Comparison of ENCODE assay signal across 15 cellular contexts in the genomic region with DNA sequence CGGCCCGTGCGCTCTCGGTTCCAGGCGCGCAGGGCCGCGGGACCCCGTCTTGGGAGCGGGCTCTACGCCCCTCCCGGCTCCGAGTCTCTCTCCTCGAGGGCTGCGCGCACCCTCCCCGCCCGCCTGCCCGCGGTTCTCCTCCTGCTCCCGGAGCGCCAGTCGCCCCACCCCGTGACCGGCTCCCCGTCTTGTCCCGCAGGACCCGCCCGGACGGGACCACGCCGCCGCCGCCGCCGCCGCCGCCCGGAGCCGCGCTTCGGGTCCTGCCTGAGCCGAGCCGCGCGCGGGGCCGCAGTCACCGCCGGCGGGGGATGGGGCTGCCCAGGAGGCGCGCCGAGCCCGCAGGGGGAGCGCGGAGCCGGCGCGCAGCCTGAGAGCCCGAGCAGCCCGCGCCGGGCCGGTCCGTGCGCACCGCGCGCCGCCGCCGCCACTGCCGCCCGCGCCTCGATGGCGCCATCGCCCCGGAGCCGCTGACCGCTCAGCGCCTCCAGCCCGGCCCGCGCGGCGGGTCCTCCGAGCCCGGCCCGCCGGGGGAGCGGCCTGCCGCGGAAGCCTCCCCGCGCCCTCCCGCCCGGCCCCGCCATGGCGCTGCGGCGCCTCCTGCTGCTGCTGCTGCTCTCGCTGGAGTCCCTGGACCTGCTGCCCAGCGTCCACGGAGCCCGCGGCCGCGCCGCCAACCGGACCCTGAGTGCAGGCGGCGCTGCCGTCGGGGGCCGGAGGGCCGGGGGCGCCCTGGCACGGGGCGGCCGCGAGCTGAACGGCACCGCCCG. TPM values are rescaled to one million over a fixed set of nuclear protein-coding genes. Genes with fewer than 3 reads are reported as not detected.
DNase-seq lines count a peak whose midpoint lies in the region; ATAC-seq and TF ChIP-seq lines count a peak whose summit lies in the region.
"Had no signal": no experiment of that assay in that cellular context is flagged by ENCODE, and none has a peak within 500 bp of the region (broad histone marks: within the 10 kb centered on the region; RNA-seq: fewer than 3 reads in every experiment).

A gene (plus strand): TSS at position 373 of the 770 bp plus-strand sequence.

- POLR2A ChIA-PET in activated CD4-positive, alpha-beta memory T cell treated with anti-CD3 and anti-CD28 coated beads, Interleukin-2, amount 10 ng/mL, durations not matched to agents 7 days and 5 days (lab: Charles Lee) = no interaction called here
- POLR2A ChIA-PET in activated CD4-positive, alpha-beta memory T cell treated with anti-CD3 and anti-CD28 coated beads for 36 hours (lab: Charles Lee) = no interaction called here
- POLR2A ChIA-PET in CD8-positive, alpha-beta T cell (lab: Charles Lee) = no interaction called here

- CTCF ChIA-PET in activated CD4-positive, alpha-beta memory T cell treated with anti-CD3 and anti-CD28 coated beads, Interleukin-2, amount 10 ng/mL, durations not matched to agents 7 days and 5 days (lab: Charles Lee) = no interaction called here
- CTCF ChIA-PET in activated CD4-positive, alpha-beta memory T cell treated with anti-CD3 and anti-CD28 coated beads for 36 hours (lab: Charles Lee) = no interaction called here
- CTCF ChIA-PET in CD8-positive, alpha-beta T cell (lab: Charles Lee) = no interaction called here

- H3K9me3 Mint-ChIP-seq in activated CD4-positive, alpha-beta memory T cell treated with anti-CD3 and anti-CD28 coated beads, Interleukin-2, amount 10 ng/mL, durations not matched to agents 7 days and 5 days = no peaks in the 10 kb centered on the region
- no peaks in the 10 kb centered on the region for H3K9me3 Mint-ChIP-seq in activated CD4-positive, alpha-beta memory T cell treated with anti-CD3 and anti-CD28 coated beads for 36 hours
- H3K9me3 Mint-ChIP-seq in nephron (no peaks in the 10 kb centered on the region), type B pancreatic cell (no peaks in the 10 kb centered on the region)
- no peaks in the 10 kb centered on the region for H3K9me3 Mint-ChIP-seq in CD8-positive, alpha-beta T cell
- H3K9me3 Mint-ChIP-seq: activated B cell treated with CpG ODN at 0.5 μM for 24 hours had no signal

- H3K4me3 ChIP-seq in esophagus (ENCODE audit: low read depth in 1 of 2, low read length in 2 of 2) = peak within 1 kb of the TSS; percentile 44 to 58
- no peak within 1 kb of the TSS for H3K4me3 ChIP-seq in CD8-positive, alpha-beta T cell (ENCODE audit: low read depth, low read length)

- 1 to 3% methylated on average over 71 to 126 of the region's 126 CpGs for WGBS in esophagus, 2 donors

- H3K27ac ChIP-seq in esophagus (ENCODE audit: low read depth in 2 of 2, low read length in 1 of 2) = no peak within 1 kb of the TSS
- H3K27ac ChIP-seq in CD8-positive, alpha-beta T cell (ENCODE audit: low read depth, low read length) = no peak within 1 kb of the TSS

- peaks cover 21% of the 10 kb centered on the region for H3K27me3 Mint-ChIP-seq in activated CD4-positive, alpha-beta memory T cell treated with anti-CD3 and anti-CD28 coated beads, Interleukin-2, amount 10 ng/mL, durations not matched to agents 7 days and 5 days
- peaks cover 35% of the 10 kb centered on the region for H3K27me3 Mint-ChIP-seq in activated CD4-positive, alpha-beta memory T cell treated with anti-CD3 and anti-CD28 coated beads for 36 hours
- H3K27me3 Mint-ChIP-seq in nephron (ENCODE audit: low read depth) = peaks cover 84% of the 10 kb centered on the region
- H3K27me3 Mint-ChIP-seq in type B pancreatic cell = peaks cover 83% of the 10 kb centered on the region
- peaks cover 40% of the 10 kb centered on the region for H3K27me3 Mint-ChIP-seq in CD8-positive, alpha-beta T cell (ENCODE audit: low read depth)

- DNase-seq in activated CD4-positive, alpha-beta memory T cell treated with anti-CD3 and anti-CD28 coated beads, Interleukin-2, amount 10 ng/mL, durations not matched to agents 7 days and 5 days = no peak
- DNase-seq in activated CD4-positive, alpha-beta memory T cell treated with anti-CD3 and anti-CD28 coated beads for 36 hours = no peak
- DNase-seq in type B pancreatic cell (ENCODE audit: extremely low spot score, unreplicated experiment) = no peak
- no peak for DNase-seq in CD8-positive, alpha-beta T cell
- no peak for DNase-seq in NCI-H2171 treated with DMSO at 0.1 percent for 48 hours (lab: John Stamatoyannopoulos, UW)
- no peak for DNase-seq in OCI-M2 (lab: John Stamatoyannopoulos, UW; ENCODE audit: unreplicated experiment)
- DNase-seq: ACHN; activated B cell treated with CpG ODN at 0.5 μM for 24 hours; EL; NCI-H187 treated with DMSO at 0.1 percent for 48 hours; stimulated activated CD4-positive, alpha-beta T cell treated with anti-CD3 and anti-CD28 coated beads, Interleukin-4, amount 100 ng/mL, for 24 hours had no signal

- no peak within 1 kb of the TSS for H3K4me3 Mint-ChIP-seq in activated CD4-positive, alpha-beta memory T cell treated with anti-CD3 and anti-CD28 coated beads, Interleukin-2, amount 10 ng/mL, durations not matched to agents 7 days and 5 days
- no peak within 1 kb of the TSS for H3K4me3 Mint-ChIP-seq in activated CD4-positive, alpha-beta memory T cell treated with anti-CD3 and anti-CD28 coated beads for 36 hours
- peak within 1 kb of the TSS; percentile 73 to 82 (median 76) for H3K4me3 Mint-ChIP-seq in nephron
- peak within 1 kb of the TSS; percentile 82 for H3K4me3 Mint-ChIP-seq in type B pancreatic cell
- H3K4me3 Mint-ChIP-seq in CD8-positive, alpha-beta T cell = no peak within 1 kb of the TSS
- H3K4me3 Mint-ChIP-seq: activated B cell treated with CpG ODN at 0.5 μM for 24 hours had no signal

- peaks cover 0 to 3% of the 10 kb centered on the region in 2 donors for H3K9me3 ChIP-seq in esophagus (ENCODE audit: control insufficient read depth in 2 of 2, insufficient read depth in 1 of 2, low read depth in 1 of 2, low read length in 1 of 2)
- H3K9me3 ChIP-seq in CD8-positive, alpha-beta T cell (ENCODE audit: low read length) = no peaks in the 10 kb centered on the region

- H3K27ac Mint-ChIP-seq in activated CD4-positive, alpha-beta memory T cell treated with anti-CD3 and anti-CD28 coated beads, Interleukin-2, amount 10 ng/mL, durations not matched to agents 7 days and 5 days = peak within 1 kb of the TSS; percentile 44
- no peak within 1 kb of the TSS for H3K27ac Mint-ChIP-seq in activated CD4-positive, alpha-beta memory T cell treated with anti-CD3 and anti-CD28 coated beads for 36 hours
- H3K27ac Mint-ChIP-seq in nephron = no peak within 1 kb of the TSS
- H3K27ac Mint-ChIP-seq in type B pancreatic cell = no peak within 1 kb of the TSS
- no peak within 1 kb of the TSS for H3K27ac Mint-ChIP-seq in CD8-positive, alpha-beta T cell
- H3K27ac Mint-ChIP-seq: activated B cell treated with CpG ODN at 0.5 μM for 24 hours had no signal

- ATAC-seq in CD8-positive, alpha-beta T cell = no peak
- ATAC-seq: Panc1 had no signal

- H3K27me3 ChIP-seq in esophagus (ENCODE audit: control insufficient read depth in 1 of 2, insufficient read depth in 2 of 2, low read length in 2 of 2) = peaks cover 0 to 6% of the 10 kb centered on the region in 2 donors
- H3K27me3 ChIP-seq in CD8-positive, alpha-beta T cell (ENCODE audit: insufficient read depth, low read length) = no peaks in the 10 kb centered on the region

- intact Hi-C loops in activated CD4-positive, alpha-beta memory T cell treated with anti-CD3 and anti-CD28 coated beads for 36 hours (cut with micrococcal nuclease) = no loop called here
- intact Hi-C loops in CD8-positive, alpha-beta T cell (cut with DNase I, micrococcal nuclease) = no loop called here

- H3K4me1 Mint-ChIP-seq in activated CD4-positive, alpha-beta memory T cell treated with anti-CD3 and anti-CD28 coated beads, Interleukin-2, amount 10 ng/mL, durations not matched to agents 7 days and 5 days = no peaks in the 10 kb centered on the region
- H3K4me1 Mint-ChIP-seq in activated CD4-positive, alpha-beta memory T cell treated with anti-CD3 and anti-CD28 coated beads for 36 hours (ENCODE audit: low read depth) = no peaks in the 10 kb centered on the region
- H3K4me1 Mint-ChIP-seq in nephron = peaks cover 12% of the 10 kb centered on the region
- peaks cover 13% of the 10 kb centered on the region for H3K4me1 Mint-ChIP-seq in type B pancreatic cell (ENCODE audit: unreplicated experiment)
- H3K4me1 Mint-ChIP-seq in CD8-positive, alpha-beta T cell (ENCODE audit: low read depth) = peaks cover 3% of the 10 kb centered on the region
- H3K4me1 Mint-ChIP-seq: activated B cell treated with CpG ODN at 0.5 μM for 24 hours had no signal

- TF ChIP-seq CTCF in nephron (IDR thresholded peaks at IDR 0.05; ENCODE audit: unreplicated experiment in 3 of 3) (no peak), type B pancreatic cell (conservative IDR thresholded peaks at IDR 0.05) (no peak)
- no peak for TF ChIP-seq CTCF in CD8-positive, alpha-beta T cell (IDR thresholded peaks at IDR 0.05)

- H3K36me3 Mint-ChIP-seq in activated CD4-positive, alpha-beta memory T cell treated with anti-CD3 and anti-CD28 coated beads, Interleukin-2, amount 10 ng/mL, durations not matched to agents 7 days and 5 days (ENCODE audit: low read depth) = peaks cover 4% of the 10 kb centered on the region
- H3K36me3 Mint-ChIP-seq in activated CD4-positive, alpha-beta memory T cell treated with anti-CD3 and anti-CD28 coated beads for 36 hours = peaks cover 4% of the 10 kb centered on the region
- H3K36me3 Mint-ChIP-seq in nephron (ENCODE audit: low read depth) = no peaks in the 10 kb centered on the region
- no peaks in the 10 kb centered on the region for H3K36me3 Mint-ChIP-seq in type B pancreatic cell
- H3K36me3 Mint-ChIP-seq in CD8-positive, alpha-beta T cell = no peaks in the 10 kb centered on the region

- H3K36me3 ChIP-seq in esophagus (ENCODE audit: control insufficient read depth in 2 of 2, insufficient read depth in 2 of 2, low read length in 1 of 2) = no peaks in the 10 kb centered on the region
- no peaks in the 10 kb centered on the region for H3K36me3 ChIP-seq in CD8-positive, alpha-beta T cell (ENCODE audit: insufficient read depth, low read length)

- peaks cover 0 to 12% of the 10 kb centered on the region in 2 donors for H3K4me1 ChIP-seq in esophagus (ENCODE audit: control insufficient read depth in 2 of 2, insufficient read depth in 2 of 2, low read length in 1 of 2)
- no peaks in the 10 kb centered on the region for H3K4me1 ChIP-seq in CD8-positive, alpha-beta T cell (ENCODE audit: insufficient read depth, low read length)

RNA-seq across cellular contexts. Expression of the gene that starts here (rescaled TPM):
- total RNA-seq in activated CD4-positive, alpha-beta memory T cell treated with anti-CD3 and anti-CD28 coated beads, Interleukin-2, amount 10 ng/mL, durations not matched to agents 7 days and 5 days = not detected
- not detected for total RNA-seq in activated CD4-positive, alpha-beta memory T cell treated with anti-CD3 and anti-CD28 coated beads for 36 hours
- under 1 TPM; 0.33 to 0.41 TPM for polyA plus RNA-seq in esophagus
- total RNA-seq in type B pancreatic cell (ENCODE audit: low replicate concordance) = 2.4 and 5.0 TPM in 2 replicates
- total RNA-seq in CD8-positive, alpha-beta T cell = not detected
- total RNA-seq: activated B cell treated with CpG ODN at 0.5 μM for 24 hours, dermis microvascular lymphatic vessel endothelial cell had no signal

Comparison
In these comparisons a context has a peak if more than half of its experiments do, and no peak if none do; other contexts are left out.
1. H3K4me3 Mint-ChIP-seq: peak in nephron (3 of 3) and type B pancreatic cell (single experiment); none in activated CD4-positive, alpha-beta memory T cell treated with anti-CD3 and anti-CD28 coated beads, Interleukin-2, amount 10 ng/mL, durations not matched to agents 7 days and 5 days (single experiment), activated CD4-positive, alpha-beta memory T cell treated with anti-CD3 and anti-CD28 coated beads for 36 hours (single experiment) and CD8-positive, alpha-beta T cell (single experiment).